Comparison of ENCODE assay signal across 8 cellular contexts in genomic region chr1:40783001-40783905, GRCh38. TPM values are rescaled to one million over a fixed set of nuclear protein-coding genes. Genes with fewer than 3 reads are reported as not detected.
DNase-seq lines count a peak whose midpoint lies in the region; ATAC-seq and TF ChIP-seq lines count a peak whose summit lies in the region.

KCNQ4 (plus strand) TSS chr1:40783787; CDS start chr1:40784094, 307 bp downstream.

- H3K4me3 Mint-ChIP-seq in GM23338, result peak within 1 kb of the TSS; percentile 83
- peak within 1 kb of the TSS; percentile 80 for H3K4me3 Mint-ChIP-seq in T-helper 2 cell treated with Interferon-gamma antibody and Interleukin-4, amounts not matched to agents 5 μg/mL and 100 μg/mL, for 36 hours
- H3K4me3 Mint-ChIP-seq in effector memory CD8-positive, alpha-beta T cell, result peak within 1 kb of the TSS; percentile 74 to 77

- no peaks in the 10 kb centered on the region for H3K9me3 ChIP-seq in upper lobe of left lung

- H3K36me3 Mint-ChIP-seq in GM23338 (ENCODE audit: low read depth), result peaks cover 6% of the 10 kb centered on the region
- peaks cover 10% of the 10 kb centered on the region for H3K36me3 Mint-ChIP-seq in T-helper 2 cell treated with Interferon-gamma antibody and Interleukin-4, amounts not matched to agents 5 μg/mL and 100 μg/mL, for 36 hours (ENCODE audit: low read depth)
- no peaks in the 10 kb centered on the region for H3K36me3 Mint-ChIP-seq in effector memory CD8-positive, alpha-beta T cell (ENCODE audit: insufficient read depth)

- peaks cover 7% of the 10 kb centered on the region; the same call in 1 of the 2 replicates for H3K4me1 ChIP-seq in GM23338 (ENCODE audit: insufficient read depth)
- peaks cover 16 to 23% (median 17%) of the 10 kb centered on the region in 4 donors for H3K4me1 ChIP-seq in upper lobe of left lung

- H3F3A ChIP-seq in GM23338 (replicated peaks; ENCODE audit: low read depth), result no peaks in the 10 kb centered on the region

- no peaks in the 10 kb centered on the region for H3K79me2 ChIP-seq in GM23338 (replicated peaks; ENCODE audit: insufficient read depth)

- no peak for TF ChIP-seq POLR2A in upper lobe of left lung (IDR thresholded peaks at IDR 0.05)

- peak within 1 kb of the TSS; percentile 68 for H3K4me3 ChIP-seq in GM23338
- peak within 1 kb of the TSS; percentile 18 to 57 (median 51) for H3K4me3 ChIP-seq in upper lobe of left lung

- H3K27ac ChIP-seq in GM23338 (ENCODE audit: low read depth) (no peak within 1 kb of the TSS), upper lobe of left lung (peak within 1 kb of the TSS in 3 of 4 donors; percentile 38 to 46 (median 39))

- H3K4me1 Mint-ChIP-seq in GM23338, result peaks cover 46% of the 10 kb centered on the region
- H3K4me1 Mint-ChIP-seq in T-helper 2 cell treated with Interferon-gamma antibody and Interleukin-4, amounts not matched to agents 5 μg/mL and 100 μg/mL, for 36 hours (ENCODE audit: low read depth), result peaks cover 6% of the 10 kb centered on the region
- peaks cover 5 to 8% of the 10 kb centered on the region in 2 donors for H3K4me1 Mint-ChIP-seq in effector memory CD8-positive, alpha-beta T cell (ENCODE audit: low read depth in 2 of 2)

- no peaks in the 10 kb centered on the region for H3K36me3 ChIP-seq in GM23338 (ENCODE audit: insufficient read depth)
- H3K36me3 ChIP-seq in upper lobe of left lung, result no peaks in the 10 kb centered on the region

- H2AFZ ChIP-seq in GM23338, result peak within 1 kb of the TSS; percentile 92

- peaks cover 5% of the 10 kb centered on the region; the same call in 1 of the 3 replicates for H3K9me3 Mint-ChIP-seq in GM23338
- no peaks in the 10 kb centered on the region for H3K9me3 Mint-ChIP-seq in T-helper 2 cell treated with Interferon-gamma antibody and Interleukin-4, amounts not matched to agents 5 μg/mL and 100 μg/mL, for 36 hours
- H3K9me3 Mint-ChIP-seq in effector memory CD8-positive, alpha-beta T cell, result no peaks in the 10 kb centered on the region

- peaks cover 42% of the 10 kb centered on the region for H3K27me3 Mint-ChIP-seq in GM23338 (ENCODE audit: insufficient read depth, low read depth, poor library complexity)
- H3K27me3 Mint-ChIP-seq in T-helper 2 cell treated with Interferon-gamma antibody and Interleukin-4, amounts not matched to agents 5 μg/mL and 100 μg/mL, for 36 hours (ENCODE audit: low read depth), result peaks cover 37% of the 10 kb centered on the region
- H3K27me3 Mint-ChIP-seq in effector memory CD8-positive, alpha-beta T cell, result peaks cover 39 to 61% of the 10 kb centered on the region in 2 donors

- H4K20me1 ChIP-seq in GM23338 (replicated peaks; ENCODE audit: insufficient read depth), result no peaks in the 10 kb centered on the region

- 5 to 19% methylated on average over 12 to 52 of the region's 73 CpGs for WGBS in upper lobe of left lung, 2 donors

- H3K4me2 ChIP-seq in GM23338, result peak within 1 kb of the TSS; percentile 92

- H3K9me2 ChIP-seq in GM23338 (ENCODE audit: insufficient read depth), result no peaks in the 10 kb centered on the region

- no peak within 1 kb of the TSS for H3K27ac Mint-ChIP-seq in GM23338
- H3K27ac Mint-ChIP-seq in T-helper 2 cell treated with Interferon-gamma antibody and Interleukin-4, amounts not matched to agents 5 μg/mL and 100 μg/mL, for 36 hours, result peak within 1 kb of the TSS; percentile 41
- H3K27ac Mint-ChIP-seq in effector memory CD8-positive, alpha-beta T cell, result no peak within 1 kb of the TSS

- TF ChIP-seq EP300 in upper lobe of left lung (IDR thresholded peaks at IDR 0.05), result no peak

- DNase-seq in AG08396 (ENCODE audit: low spot score), result peak; percentile 58
- DNase-seq in GM23338 (ENCODE audit: low spot score), result peak; percentile 84
- DNase-seq in T-helper 2 cell treated with Interferon-gamma antibody and Interleukin-4, amounts not matched to agents 5 μg/mL and 100 μg/mL, for 36 hours (ENCODE audit: low spot score), result no peak
- no peak for DNase-seq in effector memory CD8-positive, alpha-beta T cell
- peak; percentile 41 for DNase-seq in mucosa of gallbladder (ENCODE audit: low spot score)
- DNase-seq in upper lobe of left lung, result peak; percentile 49 to 93
- DNase-seq in DMS153 treated with DMSO at 0.1 percent for 48 hours (lab: John Stamatoyannopoulos, UW; ENCODE audit: unreplicated experiment), result no peak

- peaks cover 53% of the 10 kb centered on the region for H3K27me3 ChIP-seq in GM23338 (ENCODE audit: insufficient read depth)
- H3K27me3 ChIP-seq in upper lobe of left lung, result no peaks in the 10 kb centered on the region

- TF ChIP-seq CTCF in GM23338 (conservative IDR thresholded peaks at IDR 0.05; ENCODE audit: low read depth in 2 of 2) (no peak), upper lobe of left lung (IDR thresholded peaks at IDR 0.05) (no peak)

- ATAC-seq in GM23338 (peak; percentile 38), upper lobe of left lung (ENCODE audit: low FRiP score in 2 of 2) (peak in 1 of 2 donors; percentile 69), GM19023 (IDR thresholded peaks at IDR 0.05; ENCODE audit: unreplicated experiment) (no peak)
- ATAC-seq in effector memory CD8-positive, alpha-beta T cell (replicated peaks), result peak; percentile 35

TF ChIP-seq in GM23338, 12 proteins besides CTCF, POLR2A, EP300 and RAD21:
- TF ChIP-seq ZNF114 (CRISPR knock-in tag; IDR thresholded peaks at IDR 0.05), result no peak
- TF ChIP-seq EZH2 (IDR thresholded peaks at IDR 0.05; ENCODE audit: low read depth, unreplicated experiment), result peak; percentile 57
- 0 out of 2 replicates have a peak, but pooled peaks have one; percentile 25 for TF ChIP-seq POLR2AphosphoS5 (IDR thresholded peaks at IDR 0.05; ENCODE audit: low read depth)
- TF ChIP-seq ETS1 (IDR thresholded peaks at IDR 0.05), result no peak

RNA-seq across cellular contexts. Expression of gene KCNQ4, which starts in this region (rescaled TPM):
- 2.9 and 3.0 TPM in 2 replicates for total RNA-seq in GM23338 (2014; rRNA removed; shearing (Covaris generic))
- 1.3 and 2.0 TPM in 2 replicates for polyA plus RNA-seq in GM23338 (2016; fragmentation: Nextera tagmentation; extraction: Ambion mirVana)
- 3.5 TPM for total RNA-seq in mucosa of gallbladder
- total RNA-seq in upper lobe of left lung, result under 1 TPM in 5 of 6 donors, not detected in 1; 0.44 to 0.89 (median 0.60) TPM

Comparison
In these comparisons a context has a peak if more than half of its experiments do, and no peak if none do; other contexts are left out.
1. Peak in DNase-seq, H3K4me3 ChIP-seq and H3K27ac ChIP-seq in upper lobe of left lung; RNA of the gene not detected or under 1 TPM.
2. DNase-seq: peak in AG08396 (single experiment), GM23338 (single experiment) and mucosa of gallbladder (single experiment); none in T-helper 2 cell treated with Interferon-gamma antibody and Interleukin-4, amounts not matched to agents 5 μg/mL and 100 μg/mL, for 36 hours (single experiment), effector memory CD8-positive, alpha-beta T cell (0 of 3) and DMS153 treated with DMSO at 0.1 percent for 48 hours (single experiment).
3. Peak in every context shown above with its lines, with median percentiles within 50 percentile points of each other: H3K4me3 Mint-ChIP-seq.